In genomic region chr7:36039243-36039642, GRCh38 we compare ENCODE assay signal across 1 cellular context.
TF ChIP-seq lines count a peak whose summit lies in the region.

No MANE protein-coding gene starts in this region.

TF ChIP-seq in K562, 482 proteins besides CTCF, POLR2A, EP300 and RAD21 (continued from another document):
- TF ChIP-seq, protein P1, sequence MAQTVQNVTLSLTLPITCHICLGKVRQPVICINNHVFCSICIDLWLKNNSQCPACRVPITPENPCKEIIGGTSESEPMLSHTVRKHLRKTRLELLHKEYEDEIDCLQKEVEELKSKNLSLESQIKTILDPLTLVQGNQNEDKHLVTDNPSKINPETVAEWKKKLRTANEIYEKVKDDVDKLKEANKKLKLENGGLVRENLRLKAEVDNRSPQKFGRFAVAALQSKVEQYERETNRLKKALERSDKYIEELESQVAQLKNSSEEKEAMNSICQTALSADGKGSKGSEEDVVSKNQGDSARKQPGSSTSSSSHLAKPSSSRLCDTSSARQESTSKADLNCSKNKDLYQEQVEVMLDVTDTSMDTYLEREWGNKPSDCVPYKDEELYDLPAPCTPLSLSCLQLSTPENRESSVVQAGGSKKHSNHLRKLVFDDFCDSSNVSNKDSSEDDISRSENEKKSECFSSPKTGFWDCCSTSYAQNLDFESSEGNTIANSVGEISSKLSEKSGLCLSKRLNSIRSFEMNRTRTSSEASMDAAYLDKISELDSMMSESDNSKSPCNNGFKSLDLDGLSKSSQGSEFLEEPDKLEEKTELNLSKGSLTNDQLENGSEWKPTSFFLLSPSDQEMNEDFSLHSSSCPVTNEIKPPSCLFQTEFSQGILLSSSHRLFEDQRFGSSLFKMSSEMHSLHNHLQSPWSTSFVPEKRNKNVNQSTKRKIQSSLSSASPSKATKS (CRISPR knock-in tag; IDR thresholded peaks at IDR 0.05) = no peak
- no peak for TF ChIP-seq ZZZ3 (IDR thresholded peaks at IDR 0.05)
- TF ChIP-seq THAP12 (CRISPR knock-in tag; IDR thresholded peaks at IDR 0.05) = no peak
- TF ChIP-seq ZNF384 (IDR thresholded peaks at IDR 0.05; ENCODE audit: low read depth, low read length) = 0 out of 2 replicates have a peak, but pooled peaks have one; percentile 16
- TF ChIP-seq GABPA (tag; conservative IDR thresholded peaks at IDR 0.05; ENCODE audit: low read depth) = peak; percentile 53
- TF ChIP-seq RBM39 (optimal IDR thresholded peaks at IDR 0.05; ENCODE audit: low read depth, low read length) = no peak
- TF ChIP-seq, protein P2, sequence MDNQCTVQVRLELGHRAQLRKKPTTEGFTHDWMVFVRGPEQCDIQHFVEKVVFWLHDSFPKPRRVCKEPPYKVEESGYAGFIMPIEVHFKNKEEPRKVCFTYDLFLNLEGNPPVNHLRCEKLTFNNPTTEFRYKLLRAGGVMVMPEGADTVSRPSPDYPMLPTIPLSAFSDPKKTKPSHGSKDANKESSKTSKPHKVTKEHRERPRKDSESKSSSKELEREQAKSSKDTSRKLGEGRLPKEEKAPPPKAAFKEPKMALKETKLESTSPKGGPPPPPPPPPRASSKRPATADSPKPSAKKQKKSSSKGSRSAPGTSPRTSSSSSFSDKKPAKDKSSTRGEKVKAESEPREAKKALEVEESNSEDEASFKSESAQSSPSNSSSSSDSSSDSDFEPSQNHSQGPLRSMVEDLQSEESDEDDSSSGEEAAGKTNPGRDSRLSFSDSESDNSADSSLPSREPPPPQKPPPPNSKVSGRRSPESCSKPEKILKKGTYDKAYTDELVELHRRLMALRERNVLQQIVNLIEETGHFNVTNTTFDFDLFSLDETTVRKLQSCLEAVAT (IDR thresholded peaks at IDR 0.05) = no peak
- TF ChIP-seq MYBL2 (IDR thresholded peaks at IDR 0.05; ENCODE audit: low read depth) = no peak
- no peak for TF ChIP-seq MYBL2 (CRISPR knock-in tag; IDR thresholded peaks at IDR 0.05; ENCODE audit: borderline replicate concordance)
- TF ChIP-seq ZBED1 (IDR thresholded peaks at IDR 0.05) = no peak
- TF ChIP-seq SREBF1 (IDR thresholded peaks at IDR 0.05; ENCODE audit: borderline replicate concordance, low read depth, low read length) = no peak
- TF ChIP-seq ZNF311 (CRISPR knock-in tag; IDR thresholded peaks at IDR 0.05) = no peak
- no peak for TF ChIP-seq RBM25 (IDR thresholded peaks at IDR 0.05; ENCODE audit: low read depth, low read length, severe bottlenecking)
- no peak for TF ChIP-seq TEAD1 (CRISPR knock-in tag; IDR thresholded peaks at IDR 0.05)
- TF ChIP-seq ETV1 (tag; conservative IDR thresholded peaks at IDR 0.05; ENCODE audit: low read depth) = peak; percentile 79
- TF ChIP-seq PHTF2 (CRISPR knock-in tag; IDR thresholded peaks at IDR 0.05) = no peak
- no peak for TF ChIP-seq NFE2 (IDR thresholded peaks at IDR 0.05; ENCODE audit: low read depth)
- TF ChIP-seq ZNF668 (CRISPR knock-in tag; IDR thresholded peaks at IDR 0.05) = no peak
- no peak for TF ChIP-seq TEAD2 (tag; IDR thresholded peaks at IDR 0.05)
- TF ChIP-seq EWSR1 (IDR thresholded peaks at IDR 0.05; ENCODE audit: borderline replicate concordance, low read depth, partially characterized antibody) = no peak
- TF ChIP-seq ZBTB33 (CRISPR knock-in tag; IDR thresholded peaks at IDR 0.05) = no peak
- TF ChIP-seq BRCA1 (IDR thresholded peaks at IDR 0.05) = no peak
- no peak for TF ChIP-seq BRCA1 (CRISPR knock-in tag; IDR thresholded peaks at IDR 0.05)
- TF ChIP-seq HDAC3 (IDR thresholded peaks at IDR 0.05; ENCODE audit: borderline replicate concordance, partially characterized antibody) = no peak
- no peak for TF ChIP-seq ZNF143 (CRISPR knock-in tag; IDR thresholded peaks at IDR 0.05)
- no peak for TF ChIP-seq SIX5 (IDR thresholded peaks at IDR 0.05; ENCODE audit: borderline replicate concordance in 1 of 2, insufficient read depth in 1 of 2, low read depth in 1 of 2, low read length in 2 of 2)
- TF ChIP-seq SMAD1 (IDR thresholded peaks at IDR 0.05; ENCODE audit: low read depth, low read length, partially characterized antibody) = no peak
- no peak for TF ChIP-seq TBL1XR1 (IDR thresholded peaks at IDR 0.05; ENCODE audit: low read length in 2 of 2)
- TF ChIP-seq ESRRB (CRISPR knock-in tag; IDR thresholded peaks at IDR 0.05; ENCODE audit: borderline replicate concordance) = no peak
- no peak for TF ChIP-seq SIN3A (IDR thresholded peaks at IDR 0.05; ENCODE audit: borderline replicate concordance in 2 of 2, control insufficient read depth in 1 of 2, low read depth in 2 of 2, low read length in 2 of 2)
- TF ChIP-seq ZNF778 (CRISPR knock-in tag; IDR thresholded peaks at IDR 0.05) = no peak
- TF ChIP-seq, protein P3, sequence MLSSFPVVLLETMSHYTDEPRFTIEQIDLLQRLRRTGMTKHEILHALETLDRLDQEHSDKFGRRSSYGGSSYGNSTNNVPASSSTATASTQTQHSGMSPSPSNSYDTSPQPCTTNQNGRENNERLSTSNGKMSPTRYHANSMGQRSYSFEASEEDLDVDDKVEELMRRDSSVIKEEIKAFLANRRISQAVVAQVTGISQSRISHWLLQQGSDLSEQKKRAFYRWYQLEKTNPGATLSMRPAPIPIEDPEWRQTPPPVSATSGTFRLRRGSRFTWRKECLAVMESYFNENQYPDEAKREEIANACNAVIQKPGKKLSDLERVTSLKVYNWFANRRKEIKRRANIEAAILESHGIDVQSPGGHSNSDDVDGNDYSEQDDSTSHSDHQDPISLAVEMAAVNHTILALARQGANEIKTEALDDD (IDR thresholded peaks at IDR 0.05) = no peak
- 0 out of 2 replicates have a peak, but pooled peaks have one; percentile 19 for TF ChIP-seq FOSL1 (tag; conservative IDR thresholded peaks at IDR 0.05)
- TF ChIP-seq ZNF518B (CRISPR knock-in tag; IDR thresholded peaks at IDR 0.05) = no peak
- no peak for TF ChIP-seq U2AF1 (optimal IDR thresholded peaks at IDR 0.05; ENCODE audit: low read depth, low read length)
- TF ChIP-seq ZNF79 (CRISPR knock-in tag; IDR thresholded peaks at IDR 0.05; ENCODE audit: low read depth) = no peak
- TF ChIP-seq ZNF551 (CRISPR knock-in tag; IDR thresholded peaks at IDR 0.05) = no peak
